Comparison of ENCODE assay signal across 1 cellular context in the genomic region with DNA sequence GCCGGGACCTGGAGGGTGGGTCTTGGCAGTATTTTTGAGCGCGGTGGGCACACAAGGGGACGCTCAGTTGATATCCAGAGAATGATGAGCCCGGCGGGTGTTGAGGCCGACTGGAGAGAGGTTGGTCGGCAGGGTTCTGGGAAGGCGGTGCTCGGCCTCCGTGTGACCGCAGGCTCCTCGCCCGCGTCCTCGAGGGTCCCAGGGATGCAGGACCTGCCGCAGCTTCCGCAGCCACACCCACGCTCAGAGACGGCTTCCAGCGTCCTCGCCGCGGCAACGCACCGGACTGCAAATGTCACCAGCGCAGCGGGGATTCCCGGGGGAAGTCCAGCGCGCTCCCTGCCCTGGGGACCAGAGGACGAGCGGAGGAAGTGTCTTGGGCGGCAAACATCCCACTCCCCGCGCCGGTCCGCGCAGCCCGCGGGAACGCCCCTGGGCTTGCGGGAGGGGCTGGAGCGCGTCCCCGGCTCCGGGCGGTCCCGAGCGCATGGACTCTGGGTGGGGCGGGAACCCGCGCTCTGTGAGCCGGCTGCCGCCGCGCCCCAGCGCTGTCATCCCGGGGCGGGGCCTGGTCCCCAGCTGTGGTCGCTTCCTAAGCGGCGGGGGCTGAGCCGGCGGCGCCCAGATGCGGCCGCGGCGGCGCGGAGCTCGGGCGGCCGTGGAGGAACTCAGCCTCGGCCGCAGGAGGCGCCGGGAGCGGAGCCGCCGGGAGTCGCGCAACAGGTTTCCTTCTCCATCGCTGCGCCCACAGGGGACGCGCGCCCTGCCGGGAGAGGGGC.
TF ChIP-seq lines count a peak whose summit lies in the region.

STX11 (plus strand) TSS at position 624 of the 779 bp plus-strand sequence. CDS start 36,111 bp downstream, outside the sequence.

TF ChIP-seq in HepG2, 621 proteins besides CTCF, POLR2A, EP300 and RAD21 (continued from another document and continues in another):
- TF ChIP-seq, protein P1, sequence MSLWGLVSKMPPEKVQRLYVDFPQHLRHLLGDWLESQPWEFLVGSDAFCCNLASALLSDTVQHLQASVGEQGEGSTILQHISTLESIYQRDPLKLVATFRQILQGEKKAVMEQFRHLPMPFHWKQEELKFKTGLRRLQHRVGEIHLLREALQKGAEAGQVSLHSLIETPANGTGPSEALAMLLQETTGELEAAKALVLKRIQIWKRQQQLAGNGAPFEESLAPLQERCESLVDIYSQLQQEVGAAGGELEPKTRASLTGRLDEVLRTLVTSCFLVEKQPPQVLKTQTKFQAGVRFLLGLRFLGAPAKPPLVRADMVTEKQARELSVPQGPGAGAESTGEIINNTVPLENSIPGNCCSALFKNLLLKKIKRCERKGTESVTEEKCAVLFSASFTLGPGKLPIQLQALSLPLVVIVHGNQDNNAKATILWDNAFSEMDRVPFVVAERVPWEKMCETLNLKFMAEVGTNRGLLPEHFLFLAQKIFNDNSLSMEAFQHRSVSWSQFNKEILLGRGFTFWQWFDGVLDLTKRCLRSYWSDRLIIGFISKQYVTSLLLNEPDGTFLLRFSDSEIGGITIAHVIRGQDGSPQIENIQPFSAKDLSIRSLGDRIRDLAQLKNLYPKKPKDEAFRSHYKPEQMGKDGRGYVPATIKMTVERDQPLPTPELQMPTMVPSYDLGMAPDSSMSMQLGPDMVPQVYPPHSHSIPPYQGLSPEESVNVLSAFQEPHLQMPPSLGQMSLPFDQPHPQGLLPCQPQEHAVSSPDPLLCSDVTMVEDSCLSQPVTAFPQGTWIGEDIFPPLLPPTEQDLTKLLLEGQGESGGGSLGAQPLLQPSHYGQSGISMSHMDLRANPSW (CRISPR knock-in tag; IDR thresholded peaks at IDR 0.05; ENCODE audit: borderline replicate concordance): no peak
- TF ChIP-seq, protein P2, sequence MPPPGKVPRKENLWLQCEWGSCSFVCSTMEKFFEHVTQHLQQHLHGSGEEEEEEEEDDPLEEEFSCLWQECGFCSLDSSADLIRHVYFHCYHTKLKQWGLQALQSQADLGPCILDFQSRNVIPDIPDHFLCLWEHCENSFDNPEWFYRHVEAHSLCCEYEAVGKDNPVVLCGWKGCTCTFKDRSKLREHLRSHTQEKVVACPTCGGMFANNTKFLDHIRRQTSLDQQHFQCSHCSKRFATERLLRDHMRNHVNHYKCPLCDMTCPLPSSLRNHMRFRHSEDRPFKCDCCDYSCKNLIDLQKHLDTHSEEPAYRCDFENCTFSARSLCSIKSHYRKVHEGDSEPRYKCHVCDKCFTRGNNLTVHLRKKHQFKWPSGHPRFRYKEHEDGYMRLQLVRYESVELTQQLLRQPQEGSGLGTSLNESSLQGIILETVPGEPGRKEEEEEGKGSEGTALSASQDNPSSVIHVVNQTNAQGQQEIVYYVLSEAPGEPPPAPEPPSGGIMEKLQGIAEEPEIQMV (CRISPR knock-in tag; IDR thresholded peaks at IDR 0.05; ENCODE audit: low read depth): no peak
- TF ChIP-seq ARNT2 (CRISPR knock-in tag; IDR thresholded peaks at IDR 0.05; ENCODE audit: low read depth) (no peak; the same call in 1 of the 2 replicates), SYNCRIP (IDR thresholded peaks at IDR 0.05; ENCODE audit: insufficient read depth, low read depth, low read length) (no peak), ZNF275 (CRISPR knock-in tag; IDR thresholded peaks at IDR 0.05; ENCODE audit: borderline replicate concordance) (no peak), ZFP41 (CRISPR knock-in tag; IDR thresholded peaks at IDR 0.05; ENCODE audit: borderline replicate concordance) (no peak), EEA1 (CRISPR knock-in tag; IDR thresholded peaks at IDR 0.05; ENCODE audit: borderline replicate concordance) (no peak), THAP9 (CRISPR knock-in tag; IDR thresholded peaks at IDR 0.05; ENCODE audit: borderline replicate concordance) (no peak), ZNF333 (CRISPR knock-in tag; IDR thresholded peaks at IDR 0.05; ENCODE audit: borderline replicate concordance) (no peak), SNRNP70 (IDR thresholded peaks at IDR 0.05; ENCODE audit: low read depth, low read length) (no peak), CREB1 (IDR thresholded peaks at IDR 0.05) (no peak), CREB1 (CRISPR knock-in tag; IDR thresholded peaks at IDR 0.05) (no peak), EZH2 (conservative IDR thresholded peaks at IDR 0.05; ENCODE audit: low read depth, low read length) (no peak; the same call in 1 of the 2 replicates), ZNF770 (CRISPR knock-in tag; IDR thresholded peaks at IDR 0.05) (no peak), MXI1 (IDR thresholded peaks at IDR 0.05; ENCODE audit: borderline replicate concordance, low read depth, low read length) (no peak), ZNF670 (CRISPR knock-in tag; IDR thresholded peaks at IDR 0.05; ENCODE audit: borderline replicate concordance) (no peak), ZBTB26 (CRISPR knock-in tag; IDR thresholded peaks at IDR 0.05; ENCODE audit: borderline replicate concordance) (no peak), ZNF326 (CRISPR knock-in tag; IDR thresholded peaks at IDR 0.05; ENCODE audit: borderline replicate concordance) (no peak), DMAP1 (CRISPR knock-in tag; IDR thresholded peaks at IDR 0.05) (no peak), BCL6 (CRISPR knock-in tag; IDR thresholded peaks at IDR 0.05) (no peak)
- TF ChIP-seq, protein P3, sequence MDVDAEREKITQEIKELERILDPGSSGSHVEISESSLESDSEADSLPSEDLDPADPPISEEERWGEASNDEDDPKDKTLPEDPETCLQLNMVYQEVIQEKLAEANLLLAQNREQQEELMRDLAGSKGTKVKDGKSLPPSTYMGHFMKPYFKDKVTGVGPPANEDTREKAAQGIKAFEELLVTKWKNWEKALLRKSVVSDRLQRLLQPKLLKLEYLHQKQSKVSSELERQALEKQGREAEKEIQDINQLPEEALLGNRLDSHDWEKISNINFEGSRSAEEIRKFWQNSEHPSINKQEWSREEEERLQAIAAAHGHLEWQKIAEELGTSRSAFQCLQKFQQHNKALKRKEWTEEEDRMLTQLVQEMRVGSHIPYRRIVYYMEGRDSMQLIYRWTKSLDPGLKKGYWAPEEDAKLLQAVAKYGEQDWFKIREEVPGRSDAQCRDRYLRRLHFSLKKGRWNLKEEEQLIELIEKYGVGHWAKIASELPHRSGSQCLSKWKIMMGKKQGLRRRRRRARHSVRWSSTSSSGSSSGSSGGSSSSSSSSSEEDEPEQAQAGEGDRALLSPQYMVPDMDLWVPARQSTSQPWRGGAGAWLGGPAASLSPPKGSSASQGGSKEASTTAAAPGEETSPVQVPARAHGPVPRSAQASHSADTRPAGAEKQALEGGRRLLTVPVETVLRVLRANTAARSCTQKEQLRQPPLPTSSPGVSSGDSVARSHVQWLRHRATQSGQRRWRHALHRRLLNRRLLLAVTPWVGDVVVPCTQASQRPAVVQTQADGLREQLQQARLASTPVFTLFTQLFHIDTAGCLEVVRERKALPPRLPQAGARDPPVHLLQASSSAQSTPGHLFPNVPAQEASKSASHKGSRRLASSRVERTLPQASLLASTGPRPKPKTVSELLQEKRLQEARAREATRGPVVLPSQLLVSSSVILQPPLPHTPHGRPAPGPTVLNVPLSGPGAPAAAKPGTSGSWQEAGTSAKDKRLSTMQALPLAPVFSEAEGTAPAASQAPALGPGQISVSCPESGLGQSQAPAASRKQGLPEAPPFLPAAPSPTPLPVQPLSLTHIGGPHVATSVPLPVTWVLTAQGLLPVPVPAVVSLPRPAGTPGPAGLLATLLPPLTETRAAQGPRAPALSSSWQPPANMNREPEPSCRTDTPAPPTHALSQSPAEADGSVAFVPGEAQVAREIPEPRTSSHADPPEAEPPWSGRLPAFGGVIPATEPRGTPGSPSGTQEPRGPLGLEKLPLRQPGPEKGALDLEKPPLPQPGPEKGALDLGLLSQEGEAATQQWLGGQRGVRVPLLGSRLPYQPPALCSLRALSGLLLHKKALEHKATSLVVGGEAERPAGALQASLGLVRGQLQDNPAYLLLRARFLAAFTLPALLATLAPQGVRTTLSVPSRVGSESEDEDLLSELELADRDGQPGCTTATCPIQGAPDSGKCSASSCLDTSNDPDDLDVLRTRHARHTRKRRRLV (CRISPR knock-in tag; IDR thresholded peaks at IDR 0.05): no peak
- TF ChIP-seq, protein P4, sequence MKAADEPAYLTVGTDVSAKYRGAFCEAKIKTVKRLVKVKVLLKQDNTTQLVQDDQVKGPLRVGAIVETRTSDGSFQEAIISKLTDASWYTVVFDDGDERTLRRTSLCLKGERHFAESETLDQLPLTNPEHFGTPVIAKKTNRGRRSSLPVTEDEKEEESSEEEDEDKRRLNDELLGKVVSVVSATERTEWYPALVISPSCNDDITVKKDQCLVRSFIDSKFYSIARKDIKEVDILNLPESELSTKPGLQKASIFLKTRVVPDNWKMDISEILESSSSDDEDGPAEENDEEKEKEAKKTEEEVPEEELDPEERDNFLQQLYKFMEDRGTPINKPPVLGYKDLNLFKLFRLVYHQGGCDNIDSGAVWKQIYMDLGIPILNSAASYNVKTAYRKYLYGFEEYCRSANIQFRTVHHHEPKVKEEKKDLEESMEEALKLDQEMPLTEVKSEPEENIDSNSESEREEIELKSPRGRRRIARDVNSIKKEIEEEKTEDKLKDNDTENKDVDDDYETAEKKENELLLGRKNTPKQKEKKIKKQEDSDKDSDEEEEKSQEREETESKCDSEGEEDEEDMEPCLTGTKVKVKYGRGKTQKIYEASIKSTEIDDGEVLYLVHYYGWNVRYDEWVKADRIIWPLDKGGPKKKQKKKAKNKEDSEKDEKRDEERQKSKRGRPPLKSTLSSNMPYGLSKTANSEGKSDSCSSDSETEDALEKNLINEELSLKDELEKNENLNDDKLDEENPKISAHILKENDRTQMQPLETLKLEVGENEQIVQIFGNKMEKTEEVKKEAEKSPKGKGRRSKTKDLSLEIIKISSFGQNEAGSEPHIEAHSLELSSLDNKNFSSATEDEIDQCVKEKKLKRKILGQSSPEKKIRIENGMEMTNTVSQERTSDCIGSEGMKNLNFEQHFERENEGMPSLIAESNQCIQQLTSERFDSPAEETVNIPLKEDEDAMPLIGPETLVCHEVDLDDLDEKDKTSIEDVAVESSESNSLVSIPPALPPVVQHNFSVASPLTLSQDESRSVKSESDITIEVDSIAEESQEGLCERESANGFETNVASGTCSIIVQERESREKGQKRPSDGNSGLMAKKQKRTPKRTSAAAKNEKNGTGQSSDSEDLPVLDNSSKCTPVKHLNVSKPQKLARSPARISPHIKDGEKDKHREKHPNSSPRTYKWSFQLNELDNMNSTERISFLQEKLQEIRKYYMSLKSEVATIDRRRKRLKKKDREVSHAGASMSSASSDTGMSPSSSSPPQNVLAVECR (CRISPR knock-in tag; IDR thresholded peaks at IDR 0.05; ENCODE audit: borderline replicate concordance): no peak; the same call in 1 of the 2 replicates
- TF ChIP-seq, protein P5, sequence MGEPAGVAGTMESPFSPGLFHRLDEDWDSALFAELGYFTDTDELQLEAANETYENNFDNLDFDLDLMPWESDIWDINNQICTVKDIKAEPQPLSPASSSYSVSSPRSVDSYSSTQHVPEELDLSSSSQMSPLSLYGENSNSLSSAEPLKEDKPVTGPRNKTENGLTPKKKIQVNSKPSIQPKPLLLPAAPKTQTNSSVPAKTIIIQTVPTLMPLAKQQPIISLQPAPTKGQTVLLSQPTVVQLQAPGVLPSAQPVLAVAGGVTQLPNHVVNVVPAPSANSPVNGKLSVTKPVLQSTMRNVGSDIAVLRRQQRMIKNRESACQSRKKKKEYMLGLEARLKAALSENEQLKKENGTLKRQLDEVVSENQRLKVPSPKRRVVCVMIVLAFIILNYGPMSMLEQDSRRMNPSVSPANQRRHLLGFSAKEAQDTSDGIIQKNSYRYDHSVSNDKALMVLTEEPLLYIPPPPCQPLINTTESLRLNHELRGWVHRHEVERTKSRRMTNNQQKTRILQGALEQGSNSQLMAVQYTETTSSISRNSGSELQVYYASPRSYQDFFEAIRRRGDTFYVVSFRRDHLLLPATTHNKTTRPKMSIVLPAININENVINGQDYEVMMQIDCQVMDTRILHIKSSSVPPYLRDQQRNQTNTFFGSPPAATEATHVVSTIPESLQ (CRISPR knock-in tag; conservative IDR thresholded peaks at IDR 0.05): no peak
